1 cellular context compared by ENCODE assay signal in genomic region chr16:67751331-67751730, GRCh38. TPM values are rescaled to one million over a fixed set of nuclear protein-coding genes. Genes with fewer than 3 reads are reported as not detected.
"Had no signal": no experiment of that assay in that cellular context is flagged by ENCODE, and none has a peak within 500 bp of the region (broad histone marks: within the 10 kb centered on the region; RNA-seq: fewer than 3 reads in every experiment).

No MANE protein-coding gene starts in this region.

RNA-seq across cellular contexts. Expression of gene TSNAXIP1, which starts 55.4 kb away (rescaled TPM):
- polyA plus RNA-seq: IgD-negative memory B cell had no signal
